9 cellular contexts compared by ENCODE assay signal in genomic region chr12:54286042-54286931, GRCh38. TPM values are rescaled to one million over a fixed set of nuclear protein-coding genes. Genes with fewer than 3 reads are reported as not detected.
DNase-seq lines count a peak whose midpoint lies in the region; ATAC-seq and TF ChIP-seq lines count a peak whose summit lies in the region.
"Had no signal": no experiment of that assay in that cellular context is flagged by ENCODE, and none has a peak within 500 bp of the region (broad histone marks: within the 10 kb centered on the region; RNA-seq: fewer than 3 reads in every experiment).

No MANE protein-coding gene starts in this region.

- DNase-seq in activated CD4-positive, alpha-beta T cell treated with anti-CD3 and anti-CD28 coated beads for 48 hours: peak; percentile 32
- no peak for DNase-seq in activated CD4-positive, alpha-beta T cell treated with anti-CD3 and anti-CD28 coated beads for 4 hours
- DNase-seq in PC-9 (no peak), NCI-H1417 treated with DMSO at 0.1 percent for 48 hours (lab: John Stamatoyannopoulos, UW) (no peak), D341Med (ENCODE audit: low spot score) (no peak)

- TF ChIP-seq CTCF in PC-9 (conservative IDR thresholded peaks at IDR 0.05): no peak

- peaks cover 34% of the 10 kb centered on the region for H3K4me1 ChIP-seq in PC-9 (replicated peaks; ENCODE audit: insufficient read depth)
- H3K4me1 ChIP-seq in skeletal muscle satellite cell (ENCODE audit: control insufficient read depth, insufficient read depth, low read length): peaks cover 26% of the 10 kb centered on the region

- peak overlapping the region; percentile 41 for H3K4me2 ChIP-seq in PC-9
- H3K4me2 ChIP-seq in skeletal muscle satellite cell (ENCODE audit: low read length): peak overlapping the region; percentile 16

- peak overlapping the region; percentile 36 for H3K27ac ChIP-seq in PC-9

- H3K9me3 ChIP-seq in PC-9 (ENCODE audit: insufficient read depth, low read depth) (no peaks in the 10 kb centered on the region), skeletal muscle satellite cell (replicated peaks; ENCODE audit: low read length) (no peaks in the 10 kb centered on the region)

- H3K4me3 ChIP-seq in PC-9 (no peak overlapping the region; the same call in 1 of the 2 replicates), skeletal muscle satellite cell (ENCODE audit: low read length) (no peak overlapping the region)

- H3K9ac ChIP-seq in skeletal muscle satellite cell (ENCODE audit: low read depth, low read length): no peak overlapping the region

- peaks cover 67% of the 10 kb centered on the region for H4K20me1 ChIP-seq in PC-9 (ENCODE audit: insufficient read depth)

- peaks cover 90% of the 10 kb centered on the region for H3F3A ChIP-seq in PC-9 (ENCODE audit: insufficient read depth, low read depth)

- ATAC-seq in esophagus mucosa: peak; percentile 73
- no peak for ATAC-seq in HG02870 (IDR thresholded peaks at IDR 0.05; ENCODE audit: unreplicated experiment)

- H3K79me2 ChIP-seq in PC-9 (ENCODE audit: low read depth): peaks cover 41% of the 10 kb centered on the region

- H2AFZ ChIP-seq in PC-9: no peak overlapping the region

- H3K27me3 ChIP-seq in PC-9 (ENCODE audit: insufficient read depth, low read depth): no peaks in the 10 kb centered on the region
- no peaks in the 10 kb centered on the region for H3K27me3 ChIP-seq in skeletal muscle satellite cell (ENCODE audit: control insufficient read depth, insufficient read depth, low read length)

- H3K9me2 ChIP-seq in PC-9 (ENCODE audit: insufficient read depth): no peaks in the 10 kb centered on the region

- peaks cover 60% of the 10 kb centered on the region for H3K36me3 ChIP-seq in PC-9 (ENCODE audit: low read depth)
- peaks cover 66% of the 10 kb centered on the region for H3K36me3 ChIP-seq in skeletal muscle satellite cell (ENCODE audit: insufficient read depth, low read length)

- POLR2A ChIA-PET in PC-9 (lab: Charles Lee; ENCODE audit: unreplicated experiment): interaction anchor here (0.7 to 0.8 kb wide), 2 partner anchors 18 to 39 kb away, joined by 5 to 10 read pairs; partner anchors contain the start of gene COPZ1

- no TSS peak for BruUV-seq in PC-9 (replicated peaks; lab: Mats Ljungman, UMichigan)

- CTCF ChIA-PET in PC-9 (lab: Charles Lee): interaction anchor here (1.5 kb wide), 1 partner anchor 38 kb away, joined by 5 read pairs; no protein-coding TSS in a partner anchor

- intact Hi-C loops in PC-9 (cut with micrococcal nuclease; ENCODE audit: unreplicated experiment): no loop called here

RNA-seq across cellular contexts. Expression of gene HNRNPA1, which starts 5.8 kb away (rescaled TPM):
- total RNA-seq in PC-9 (2021) (1,116 and 1,137 TPM in 2 replicates), esophagus mucosa (687 TPM)
- total RNA-seq in skeletal muscle satellite cell (2012; rRNA removed): 230 and 240 TPM in 2 replicates

RNA-seq across cellular contexts. Expression of gene CBX5, which starts 6.4 kb away (rescaled TPM):
- total RNA-seq in PC-9 (2021) (108 and 154 TPM in 2 replicates), esophagus mucosa (44.0 TPM)
- 33.0 and 35.6 TPM in 2 replicates for total RNA-seq in skeletal muscle satellite cell (2012; rRNA removed)

RNA-seq across cellular contexts. Expression of gene NFE2, which starts 14.5 kb away (rescaled TPM):
- total RNA-seq in PC-9 (2021): 1.5 and 1.7 TPM in 2 replicates
- total RNA-seq in esophagus mucosa: not detected
- not detected in 2 replicates for total RNA-seq in skeletal muscle satellite cell (2012; rRNA removed)
- total RNA-seq: B cell had no signal

RNA-seq across cellular contexts. Expression of gene COPZ1, which starts 38.6 kb away (rescaled TPM):
- total RNA-seq in PC-9 (2021) (232 and 265 TPM in 2 replicates), esophagus mucosa (111 TPM)
- 109 and 115 TPM in 2 replicates for total RNA-seq in skeletal muscle satellite cell (2012; rRNA removed)
